In genomic region chr17:8222630-8223355, GRCh38 we compare ENCODE assay signal across 8 cellular contexts.
DNase-seq lines count a peak whose midpoint lies in the region; ATAC-seq lines count a peak whose summit lies in the region.

No MANE protein-coding gene starts in this region.

- in situ Hi-C loops in ACHN (cut with HindIII; ENCODE audit: low pct_ligation_motif_present, low pct_unique_long_range_greater_than_20kb, low sequenced_read_pairs), result no loop called here

- peak; percentile 93 for DNase-seq in ACHN
- DNase-seq in NCI-H226, result peak; percentile 96
- DNase-seq in activated CD4-positive, CD25-positive, alpha-beta regulatory T cell treated with anti-CD3 and anti-CD28 coated beads, Interleukin-2, amount 50 U/mL, for 72 hours, result peak; percentile 96
- DNase-seq in cerebellar nuclear complex (lab: John Stamatoyannopoulos, UW), result peak; percentile 78 to 86
- peak; percentile 98 for DNase-seq in kidney glomerular epithelial cell (lab: John Stamatoyannopoulos, UW)
- peak; percentile 94 for DNase-seq in stimulated activated CD4-positive, alpha-beta T cell treated with anti-CD3 and anti-CD28 coated beads, Interleukin-15, amount 100 ng/mL, for 24 hours

- ATAC-seq in GM18868 (IDR thresholded peaks at IDR 0.05; ENCODE audit: unreplicated experiment), result peak; percentile 30
- peak; percentile 38 for ATAC-seq in HG03135 (IDR thresholded peaks at IDR 0.05; ENCODE audit: unreplicated experiment)

Comparison
In these comparisons a context has a peak if more than half of its experiments do, and no peak if none do; other contexts are left out.
1. Peak in every context shown above with its lines: DNase-seq and ATAC-seq.